10 cellular contexts compared by ENCODE assay signal in genomic region chr10:86402283-86402931, GRCh38. TPM values are rescaled to one million over a fixed set of nuclear protein-coding genes. Genes with fewer than 3 reads are reported as not detected.
A peak's percentile ranks its signal among the peaks of the same experiment; 100 is the strongest.
DNase-seq lines count a peak whose midpoint lies in the region; ATAC-seq, FAIRE-seq and TF ChIP-seq lines count a peak whose summit lies in the region.
"Had no signal": no experiment of that assay in that cellular context is flagged by ENCODE, and none has a peak within 500 bp of the region (broad histone marks: within the 10 kb centered on the region; RNA-seq: fewer than 3 reads in every experiment).

No MANE protein-coding gene starts in this region.

- H3K4me1 Mint-ChIP-seq in natural killer cell = peaks cover 9 to 18% of the 10 kb centered on the region in 2 donors
- H3K4me1 Mint-ChIP-seq in natural killer cell treated with Interleukin-12 subunit alpha and Interleukin-12 subunit beta and Interleukin-15 and Interleukin-18, amount 100 ng/mL, for 72 hours (ENCODE audit: low read depth in 2 of 2) = peaks cover 8 to 9% of the 10 kb centered on the region in 2 donors

- H3K36me3 Mint-ChIP-seq in natural killer cell = no peaks in the 10 kb centered on the region
- no peaks in the 10 kb centered on the region for H3K36me3 Mint-ChIP-seq in natural killer cell treated with Interleukin-12 subunit alpha and Interleukin-12 subunit beta and Interleukin-15 and Interleukin-18, amount 100 ng/mL, for 72 hours

- no peaks in the 10 kb centered on the region for H3K9me3 ChIP-seq in kidney (ENCODE audit: control insufficient read depth in 1 of 2, low read length in 2 of 2)
- no peaks in the 10 kb centered on the region for H3K9me3 ChIP-seq in WERI-Rb-1 (ENCODE audit: severe bottlenecking)

- no peak overlapping the region for H3K9ac ChIP-seq in kidney (ENCODE audit: low read length in 2 of 2)

- no peak for FAIRE-seq in kidney (lab: Jason Lieb, UNC)

- no peaks in the 10 kb centered on the region for H3K9me3 Mint-ChIP-seq in natural killer cell
- H3K9me3 Mint-ChIP-seq in natural killer cell treated with Interleukin-12 subunit alpha and Interleukin-12 subunit beta and Interleukin-15 and Interleukin-18, amount 100 ng/mL, for 72 hours = no peaks in the 10 kb centered on the region

- no peak for ATAC-seq in natural killer cell
- ATAC-seq in natural killer cell treated with Interleukin-12 subunit alpha and Interleukin-12 subunit beta and Interleukin-15 and Interleukin-18, amount 100 ng/mL, for 72 hours = no peak
- ATAC-seq: HCT116 had no signal

- H3K36me3 ChIP-seq in kidney (ENCODE audit: control insufficient read depth in 1 of 2, insufficient read depth in 2 of 2, low read length in 2 of 2) (no peaks in the 10 kb centered on the region), WERI-Rb-1 (no peaks in the 10 kb centered on the region)

- H3K4me3 Mint-ChIP-seq in natural killer cell = peak overlapping the region; percentile 60
- no peak overlapping the region for H3K4me3 Mint-ChIP-seq in natural killer cell treated with Interleukin-12 subunit alpha and Interleukin-12 subunit beta and Interleukin-15 and Interleukin-18, amount 100 ng/mL, for 72 hours

- TF ChIP-seq CTCF in natural killer cell (IDR thresholded peaks at IDR 0.05) (no peak), kidney (IDR thresholded peaks at IDR 0.05; ENCODE audit: borderline replicate concordance, extremely low read depth, insufficient read depth) (no peak), WERI-Rb-1 (IDR thresholded peaks at IDR 0.05; ENCODE audit: low read depth, low read length) (no peak)

- H3K4me1 ChIP-seq in kidney (ENCODE audit: control insufficient read depth in 1 of 2, insufficient read depth in 1 of 2, low read depth in 1 of 2, low read length in 2 of 2) = peaks cover 0 to 24% of the 10 kb centered on the region in 2 donors

- H3K4me3 ChIP-seq in kidney (ENCODE audit: low read length in 2 of 2) (peak overlapping the region; percentile 17 to 24), WERI-Rb-1 (ENCODE audit: low read depth, low read length) (no peak overlapping the region)

- H3K27ac ChIP-seq in angular gyrus (ENCODE audit: low read depth, low read length) (peak overlapping the region; percentile 41), kidney (ENCODE audit: low read depth in 2 of 2, low read length in 2 of 2) (no peak overlapping the region), WERI-Rb-1 (no peak overlapping the region)

- intact Hi-C loops in natural killer cell (cut with micrococcal nuclease) = no loop called here
- intact Hi-C loops in kidney (cut with DNase I) = no loop called here

- H3K27ac Mint-ChIP-seq in natural killer cell = no peak overlapping the region
- H3K27ac Mint-ChIP-seq in natural killer cell treated with Interleukin-12 subunit alpha and Interleukin-12 subunit beta and Interleukin-15 and Interleukin-18, amount 100 ng/mL, for 72 hours = no peak overlapping the region

- no peak for DNase-seq in natural killer cell
- DNase-seq in natural killer cell treated with Interleukin-12 subunit alpha and Interleukin-12 subunit beta and Interleukin-15 and Interleukin-18, amount 100 ng/mL, for 72 hours (ENCODE audit: low spot score) = no peak
- DNase-seq in kidney = no peak
- no peak for DNase-seq in KG1 (lab: John Stamatoyannopoulos, UW)
- DNase-seq in COLO668 (lab: John Stamatoyannopoulos, UW; ENCODE audit: unreplicated experiment) = no peak
- no peak for DNase-seq in NK-92 (lab: John Stamatoyannopoulos, UW; ENCODE audit: unreplicated experiment)
- DNase-seq in WERI-Rb-1 = no peak

- H3K27me3 Mint-ChIP-seq in natural killer cell (ENCODE audit: low read depth in 2 of 2) = peaks cover 21 to 26% of the 10 kb centered on the region in 2 donors
- H3K27me3 Mint-ChIP-seq in natural killer cell treated with Interleukin-12 subunit alpha and Interleukin-12 subunit beta and Interleukin-15 and Interleukin-18, amount 100 ng/mL, for 72 hours = peaks cover 7 to 15% of the 10 kb centered on the region in 2 donors

- H3K27me3 ChIP-seq in WERI-Rb-1 (ENCODE audit: insufficient read depth, low read depth, severe bottlenecking) = no peaks in the 10 kb centered on the region

RNA-seq across cellular contexts. Expression of gene GRID1, which starts 35.8 kb away (rescaled TPM):
- total RNA-seq in natural killer cell = not detected
- total RNA-seq in natural killer cell treated with Interleukin-12 subunit alpha and Interleukin-12 subunit beta and Interleukin-15 and Interleukin-18, amount 100 ng/mL, for 72 hours = not detected
- 1.4 TPM for total RNA-seq in kidney
- 0.37 TPM for polyA plus RNA-seq in kidney (ENCODE audit: insufficient read depth, low read depth, low replicate concordance)
- polyA plus RNA-seq: aorta had no signal
